In the genomic region with DNA sequence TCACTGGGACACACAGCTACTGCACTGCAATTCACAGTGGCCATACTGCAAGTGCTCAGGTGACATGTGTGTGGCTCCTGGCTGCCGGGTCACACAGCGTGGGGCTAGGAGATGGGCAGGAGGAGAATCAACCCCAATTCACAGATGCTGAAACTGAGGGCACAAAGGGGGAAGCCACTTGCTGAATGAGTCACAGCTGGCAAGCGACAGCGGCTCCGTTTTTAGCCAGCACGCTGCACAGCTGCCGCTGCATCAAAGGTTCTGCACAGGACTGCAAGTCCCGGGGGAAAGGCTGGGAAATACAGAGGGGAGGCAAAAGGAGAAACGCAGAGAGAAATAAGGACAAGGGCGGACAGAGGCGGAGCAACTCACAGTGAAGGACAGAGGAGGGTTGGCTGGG, we compare ENCODE assay signal across 2 cellular contexts.
A peak's percentile ranks its signal among the peaks of the same experiment; 100 is the strongest.
TF ChIP-seq lines count a peak whose summit lies in the region.

No MANE protein-coding gene starts in this region.

TF ChIP-seq in GM23338, 12 proteins besides CTCF, POLR2A, EP300 and RAD21 (continues in another document):
- TF ChIP-seq POLR2AphosphoS5 (IDR thresholded peaks at IDR 0.05; ENCODE audit: low read depth): no peak
- TF ChIP-seq NANOG (IDR thresholded peaks at IDR 0.05; ENCODE audit: borderline replicate concordance): no peak
- no peak for TF ChIP-seq EZH2 (IDR thresholded peaks at IDR 0.05; ENCODE audit: low read depth, unreplicated experiment)
- TF ChIP-seq, protein P1, sequence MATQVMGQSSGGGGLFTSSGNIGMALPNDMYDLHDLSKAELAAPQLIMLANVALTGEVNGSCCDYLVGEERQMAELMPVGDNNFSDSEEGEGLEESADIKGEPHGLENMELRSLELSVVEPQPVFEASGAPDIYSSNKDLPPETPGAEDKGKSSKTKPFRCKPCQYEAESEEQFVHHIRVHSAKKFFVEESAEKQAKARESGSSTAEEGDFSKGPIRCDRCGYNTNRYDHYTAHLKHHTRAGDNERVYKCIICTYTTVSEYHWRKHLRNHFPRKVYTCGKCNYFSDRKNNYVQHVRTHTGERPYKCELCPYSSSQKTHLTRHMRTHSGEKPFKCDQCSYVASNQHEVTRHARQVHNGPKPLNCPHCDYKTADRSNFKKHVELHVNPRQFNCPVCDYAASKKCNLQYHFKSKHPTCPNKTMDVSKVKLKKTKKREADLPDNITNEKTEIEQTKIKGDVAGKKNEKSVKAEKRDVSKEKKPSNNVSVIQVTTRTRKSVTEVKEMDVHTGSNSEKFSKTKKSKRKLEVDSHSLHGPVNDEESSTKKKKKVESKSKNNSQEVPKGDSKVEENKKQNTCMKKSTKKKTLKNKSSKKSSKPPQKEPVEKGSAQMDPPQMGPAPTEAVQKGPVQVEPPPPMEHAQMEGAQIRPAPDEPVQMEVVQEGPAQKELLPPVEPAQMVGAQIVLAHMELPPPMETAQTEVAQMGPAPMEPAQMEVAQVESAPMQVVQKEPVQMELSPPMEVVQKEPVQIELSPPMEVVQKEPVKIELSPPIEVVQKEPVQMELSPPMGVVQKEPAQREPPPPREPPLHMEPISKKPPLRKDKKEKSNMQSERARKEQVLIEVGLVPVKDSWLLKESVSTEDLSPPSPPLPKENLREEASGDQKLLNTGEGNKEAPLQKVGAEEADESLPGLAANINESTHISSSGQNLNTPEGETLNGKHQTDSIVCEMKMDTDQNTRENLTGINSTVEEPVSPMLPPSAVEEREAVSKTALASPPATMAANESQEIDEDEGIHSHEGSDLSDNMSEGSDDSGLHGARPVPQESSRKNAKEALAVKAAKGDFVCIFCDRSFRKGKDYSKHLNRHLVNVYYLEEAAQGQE (IDR thresholded peaks at IDR 0.05; ENCODE audit: unreplicated experiment): no peak
- TF ChIP-seq JUNB (IDR thresholded peaks at IDR 0.05; ENCODE audit: unreplicated experiment): no peak
- TF ChIP-seq EZH2phosphoT487 (IDR thresholded peaks at IDR 0.05; ENCODE audit: unreplicated experiment): no peak
- TF ChIP-seq CREB1 (CRISPR knock-in tag; IDR thresholded peaks at IDR 0.05; ENCODE audit: low read depth): no peak
- TF ChIP-seq, protein P2, sequence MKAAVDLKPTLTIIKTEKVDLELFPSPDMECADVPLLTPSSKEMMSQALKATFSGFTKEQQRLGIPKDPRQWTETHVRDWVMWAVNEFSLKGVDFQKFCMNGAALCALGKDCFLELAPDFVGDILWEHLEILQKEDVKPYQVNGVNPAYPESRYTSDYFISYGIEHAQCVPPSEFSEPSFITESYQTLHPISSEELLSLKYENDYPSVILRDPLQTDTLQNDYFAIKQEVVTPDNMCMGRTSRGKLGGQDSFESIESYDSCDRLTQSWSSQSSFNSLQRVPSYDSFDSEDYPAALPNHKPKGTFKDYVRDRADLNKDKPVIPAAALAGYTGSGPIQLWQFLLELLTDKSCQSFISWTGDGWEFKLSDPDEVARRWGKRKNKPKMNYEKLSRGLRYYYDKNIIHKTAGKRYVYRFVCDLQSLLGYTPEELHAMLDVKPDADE (IDR thresholded peaks at IDR 0.05): no peak
- TF ChIP-seq STAT1 (IDR thresholded peaks at IDR 0.05; ENCODE audit: unreplicated experiment): no peak
- TF ChIP-seq, protein P3, sequence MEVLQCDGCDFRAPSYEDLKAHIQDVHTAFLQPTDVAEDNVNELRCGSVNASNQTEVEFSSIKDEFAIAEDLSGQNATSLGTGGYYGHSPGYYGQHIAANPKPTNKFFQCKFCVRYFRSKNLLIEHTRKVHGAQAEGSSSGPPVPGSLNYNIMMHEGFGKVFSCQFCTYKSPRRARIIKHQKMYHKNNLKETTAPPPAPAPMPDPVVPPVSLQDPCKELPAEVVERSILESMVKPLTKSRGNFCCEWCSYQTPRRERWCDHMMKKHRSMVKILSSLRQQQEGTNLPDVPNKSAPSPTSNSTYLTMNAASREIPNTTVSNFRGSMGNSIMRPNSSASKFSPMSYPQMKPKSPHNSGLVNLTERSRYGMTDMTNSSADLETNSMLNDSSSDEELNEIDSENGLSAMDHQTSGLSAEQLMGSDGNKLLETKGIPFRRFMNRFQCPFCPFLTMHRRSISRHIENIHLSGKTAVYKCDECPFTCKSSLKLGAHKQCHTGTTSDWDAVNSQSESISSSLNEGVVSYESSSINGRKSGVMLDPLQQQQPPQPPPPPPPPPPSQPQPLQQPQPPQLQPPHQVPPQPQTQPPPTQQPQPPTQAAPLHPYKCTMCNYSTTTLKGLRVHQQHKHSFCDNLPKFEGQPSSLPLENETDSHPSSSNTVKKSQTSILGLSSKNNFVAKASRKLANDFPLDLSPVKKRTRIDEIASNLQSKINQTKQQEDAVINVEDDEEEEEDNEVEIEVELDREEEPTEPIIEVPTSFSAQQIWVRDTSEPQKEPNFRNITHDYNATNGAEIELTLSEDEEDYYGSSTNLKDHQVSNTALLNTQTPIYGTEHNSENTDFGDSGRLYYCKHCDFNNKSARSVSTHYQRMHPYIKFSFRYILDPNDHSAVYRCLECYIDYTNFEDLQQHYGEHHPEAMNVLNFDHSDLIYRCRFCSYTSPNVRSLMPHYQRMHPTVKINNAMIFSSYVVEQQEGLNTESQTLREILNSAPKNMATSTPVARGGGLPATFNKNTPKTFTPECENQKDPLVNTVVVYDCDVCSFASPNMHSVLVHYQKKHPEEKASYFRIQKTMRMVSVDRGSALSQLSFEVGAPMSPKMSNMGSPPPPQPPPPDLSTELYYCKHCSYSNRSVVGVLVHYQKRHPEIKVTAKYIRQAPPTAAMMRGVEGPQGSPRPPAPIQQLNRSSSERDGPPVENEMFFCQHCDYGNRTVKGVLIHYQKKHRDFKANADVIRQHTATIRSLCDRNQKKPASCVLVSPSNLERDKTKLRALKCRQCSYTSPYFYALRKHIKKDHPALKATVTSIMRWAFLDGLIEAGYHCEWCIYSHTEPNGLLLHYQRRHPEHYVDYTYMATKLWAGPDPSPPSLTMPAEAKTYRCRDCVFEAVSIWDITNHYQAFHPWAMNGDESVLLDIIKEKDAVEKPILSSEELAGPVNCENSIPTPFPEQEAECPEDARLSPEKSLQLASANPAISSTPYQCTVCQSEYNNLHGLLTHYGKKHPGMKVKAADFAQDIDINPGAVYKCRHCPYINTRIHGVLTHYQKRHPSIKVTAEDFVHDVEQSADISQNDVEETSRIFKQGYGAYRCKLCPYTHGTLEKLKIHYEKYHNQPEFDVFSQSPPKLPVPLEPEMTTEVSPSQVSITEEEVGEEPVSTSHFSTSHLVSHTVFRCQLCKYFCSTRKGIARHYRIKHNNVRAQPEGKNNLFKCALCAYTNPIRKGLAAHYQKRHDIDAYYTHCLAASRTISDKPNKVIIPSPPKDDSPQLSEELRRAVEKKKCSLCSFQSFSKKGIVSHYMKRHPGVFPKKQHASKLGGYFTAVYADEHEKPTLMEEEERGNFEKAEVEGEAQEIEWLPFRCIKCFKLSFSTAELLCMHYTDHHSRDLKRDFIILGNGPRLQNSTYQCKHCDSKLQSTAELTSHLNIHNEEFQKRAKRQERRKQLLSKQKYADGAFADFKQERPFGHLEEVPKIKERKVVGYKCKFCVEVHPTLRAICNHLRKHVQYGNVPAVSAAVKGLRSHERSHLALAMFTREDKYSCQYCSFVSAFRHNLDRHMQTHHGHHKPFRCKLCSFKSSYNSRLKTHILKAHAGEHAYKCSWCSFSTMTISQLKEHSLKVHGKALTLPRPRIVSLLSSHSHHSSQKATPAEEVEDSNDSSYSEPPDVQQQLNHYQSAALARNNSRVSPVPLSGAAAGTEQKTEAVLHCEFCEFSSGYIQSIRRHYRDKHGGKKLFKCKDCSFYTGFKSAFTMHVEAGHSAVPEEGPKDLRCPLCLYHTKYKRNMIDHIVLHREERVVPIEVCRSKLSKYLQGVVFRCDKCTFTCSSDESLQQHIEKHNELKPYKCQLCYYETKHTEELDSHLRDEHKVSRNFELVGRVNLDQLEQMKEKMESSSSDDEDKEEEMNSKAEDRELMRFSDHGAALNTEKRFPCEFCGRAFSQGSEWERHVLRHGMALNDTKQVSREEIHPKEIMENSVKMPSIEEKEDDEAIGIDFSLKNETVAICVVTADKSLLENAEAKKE (CRISPR knock-in tag; IDR thresholded peaks at IDR 0.05): no peak

TF ChIP-seq in GM12878, 131 proteins besides CTCF, POLR2A, EP300 and RAD21 (continues in another document):
- TF ChIP-seq, protein P4, sequence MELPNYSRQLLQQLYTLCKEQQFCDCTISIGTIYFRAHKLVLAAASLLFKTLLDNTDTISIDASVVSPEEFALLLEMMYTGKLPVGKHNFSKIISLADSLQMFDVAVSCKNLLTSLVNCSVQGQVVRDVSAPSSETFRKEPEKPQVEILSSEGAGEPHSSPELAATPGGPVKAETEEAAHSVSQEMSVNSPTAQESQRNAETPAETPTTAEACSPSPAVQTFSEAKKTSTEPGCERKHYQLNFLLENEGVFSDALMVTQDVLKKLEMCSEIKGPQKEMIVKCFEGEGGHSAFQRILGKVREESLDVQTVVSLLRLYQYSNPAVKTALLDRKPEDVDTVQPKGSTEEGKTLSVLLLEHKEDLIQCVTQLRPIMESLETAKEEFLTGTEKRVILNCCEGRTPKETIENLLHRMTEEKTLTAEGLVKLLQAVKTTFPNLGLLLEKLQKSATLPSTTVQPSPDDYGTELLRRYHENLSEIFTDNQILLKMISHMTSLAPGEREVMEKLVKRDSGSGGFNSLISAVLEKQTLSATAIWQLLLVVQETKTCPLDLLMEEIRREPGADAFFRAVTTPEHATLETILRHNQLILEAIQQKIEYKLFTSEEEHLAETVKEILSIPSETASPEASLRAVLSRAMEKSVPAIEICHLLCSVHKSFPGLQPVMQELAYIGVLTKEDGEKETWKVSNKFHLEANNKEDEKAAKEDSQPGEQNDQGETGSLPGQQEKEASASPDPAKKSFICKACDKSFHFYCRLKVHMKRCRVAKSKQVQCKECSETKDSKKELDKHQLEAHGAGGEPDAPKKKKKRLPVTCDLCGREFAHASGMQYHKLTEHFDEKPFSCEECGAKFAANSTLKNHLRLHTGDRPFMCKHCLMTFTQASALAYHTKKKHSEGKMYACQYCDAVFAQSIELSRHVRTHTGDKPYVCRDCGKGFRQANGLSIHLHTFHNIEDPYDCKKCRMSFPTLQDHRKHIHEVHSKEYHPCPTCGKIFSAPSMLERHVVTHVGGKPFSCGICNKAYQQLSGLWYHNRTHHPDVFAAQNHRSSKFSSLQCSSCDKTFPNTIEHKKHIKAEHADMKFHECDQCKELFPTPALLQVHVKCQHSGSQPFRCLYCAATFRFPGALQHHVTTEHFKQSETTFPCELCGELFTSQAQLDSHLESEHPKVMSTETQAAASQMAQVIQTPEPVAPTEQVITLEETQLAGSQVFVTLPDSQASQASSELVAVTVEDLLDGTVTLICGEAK (IDR thresholded peaks at IDR 0.05; ENCODE audit: borderline replicate concordance): no peak
- TF ChIP-seq NFXL1 (IDR thresholded peaks at IDR 0.05; ENCODE audit: borderline replicate concordance) (no peak), HCFC1 (IDR thresholded peaks at IDR 0.05; ENCODE audit: low read length) (no peak), NR2F1 (conservative IDR thresholded peaks at IDR 0.05) (0 out of 2 replicates have a peak, but pooled peaks have one; percentile 29), MYC (IDR thresholded peaks at IDR 0.05; ENCODE audit: insufficient read depth, insufficient read length, insufficient replicate concordance, low read length, severe bottlenecking) (no peak), MEF2A (IDR thresholded peaks at IDR 0.05; ENCODE audit: insufficient read depth, low read depth, low read length) (no peak), ATF7 (IDR thresholded peaks at IDR 0.05; ENCODE audit: low read depth) (0 out of 2 replicates have a peak, but pooled peaks have one; percentile 15), CBX5 (IDR thresholded peaks at IDR 0.05; ENCODE audit: low read depth) (no peak), TCF3 (IDR thresholded peaks at IDR 0.05; ENCODE audit: borderline replicate concordance, insufficient read depth, low read depth, low read length) (peak; percentile 62; the same call in 1 of the 2 replicates)
- TF ChIP-seq, protein P5, sequence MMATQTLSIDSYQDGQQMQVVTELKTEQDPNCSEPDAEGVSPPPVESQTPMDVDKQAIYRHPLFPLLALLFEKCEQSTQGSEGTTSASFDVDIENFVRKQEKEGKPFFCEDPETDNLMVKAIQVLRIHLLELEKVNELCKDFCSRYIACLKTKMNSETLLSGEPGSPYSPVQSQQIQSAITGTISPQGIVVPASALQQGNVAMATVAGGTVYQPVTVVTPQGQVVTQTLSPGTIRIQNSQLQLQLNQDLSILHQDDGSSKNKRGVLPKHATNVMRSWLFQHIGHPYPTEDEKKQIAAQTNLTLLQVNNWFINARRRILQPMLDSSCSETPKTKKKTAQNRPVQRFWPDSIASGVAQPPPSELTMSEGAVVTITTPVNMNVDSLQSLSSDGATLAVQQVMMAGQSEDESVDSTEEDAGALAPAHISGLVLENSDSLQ (IDR thresholded peaks at IDR 0.05): no peak
- TF ChIP-seq, protein P6, sequence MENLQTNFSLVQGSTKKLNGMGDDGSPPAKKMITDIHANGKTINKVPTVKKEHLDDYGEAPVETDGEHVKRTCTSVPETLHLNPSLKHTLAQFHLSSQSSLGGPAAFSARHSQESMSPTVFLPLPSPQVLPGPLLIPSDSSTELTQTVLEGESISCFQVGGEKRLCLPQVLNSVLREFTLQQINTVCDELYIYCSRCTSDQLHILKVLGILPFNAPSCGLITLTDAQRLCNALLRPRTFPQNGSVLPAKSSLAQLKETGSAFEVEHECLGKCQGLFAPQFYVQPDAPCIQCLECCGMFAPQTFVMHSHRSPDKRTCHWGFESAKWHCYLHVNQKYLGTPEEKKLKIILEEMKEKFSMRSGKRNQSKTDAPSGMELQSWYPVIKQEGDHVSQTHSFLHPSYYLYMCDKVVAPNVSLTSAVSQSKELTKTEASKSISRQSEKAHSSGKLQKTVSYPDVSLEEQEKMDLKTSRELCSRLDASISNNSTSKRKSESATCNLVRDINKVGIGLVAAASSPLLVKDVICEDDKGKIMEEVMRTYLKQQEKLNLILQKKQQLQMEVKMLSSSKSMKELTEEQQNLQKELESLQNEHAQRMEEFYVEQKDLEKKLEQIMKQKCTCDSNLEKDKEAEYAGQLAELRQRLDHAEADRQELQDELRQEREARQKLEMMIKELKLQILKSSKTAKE (IDR thresholded peaks at IDR 0.05; ENCODE audit: low read depth, poor library complexity, severe bottlenecking): no peak
- TF ChIP-seq, protein P7, sequence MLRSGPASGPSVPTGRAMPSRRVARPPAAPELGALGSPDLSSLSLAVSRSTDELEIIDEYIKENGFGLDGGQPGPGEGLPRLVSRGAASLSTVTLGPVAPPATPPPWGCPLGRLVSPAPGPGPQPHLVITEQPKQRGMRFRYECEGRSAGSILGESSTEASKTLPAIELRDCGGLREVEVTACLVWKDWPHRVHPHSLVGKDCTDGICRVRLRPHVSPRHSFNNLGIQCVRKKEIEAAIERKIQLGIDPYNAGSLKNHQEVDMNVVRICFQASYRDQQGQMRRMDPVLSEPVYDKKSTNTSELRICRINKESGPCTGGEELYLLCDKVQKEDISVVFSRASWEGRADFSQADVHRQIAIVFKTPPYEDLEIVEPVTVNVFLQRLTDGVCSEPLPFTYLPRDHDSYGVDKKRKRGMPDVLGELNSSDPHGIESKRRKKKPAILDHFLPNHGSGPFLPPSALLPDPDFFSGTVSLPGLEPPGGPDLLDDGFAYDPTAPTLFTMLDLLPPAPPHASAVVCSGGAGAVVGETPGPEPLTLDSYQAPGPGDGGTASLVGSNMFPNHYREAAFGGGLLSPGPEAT (IDR thresholded peaks at IDR 0.05; ENCODE audit: low read depth): 0 out of 2 replicates have a peak, but pooled peaks have one; percentile 24
